Comparison of ENCODE assay signal across 8 cellular contexts in genomic region chr17:82876602-82877391, GRCh38. TPM values are rescaled to one million over a fixed set of nuclear protein-coding genes. Genes with fewer than 3 reads are reported as not detected.
DNase-seq lines count a peak whose midpoint lies in the region; ATAC-seq lines count a peak whose summit lies in the region.

No MANE protein-coding gene starts in this region.

- peak; percentile 29 for DNase-seq in DMS153 (lab: John Stamatoyannopoulos, UW)
- DNase-seq in NCI-H2196 treated with DMSO at 0.1 percent for 48 hours (lab: John Stamatoyannopoulos, UW; ENCODE audit: unreplicated experiment) = peak; percentile 66
- DNase-seq in cerebellum (ENCODE audit: low spot score) = peak; percentile 93
- peak; percentile 56 for DNase-seq in kidney tubule cell (ENCODE audit: low spot score)
- DNase-seq in stimulated activated naive CD8-positive, alpha-beta T cell treated with anti-CD3 and anti-CD28 coated beads, Interleukin-15, amount 100 ng/mL, for 72 hours = no peak
- DNase-seq in GDM1 (lab: John Stamatoyannopoulos, UW) = no peak

- no peaks in the 10 kb centered on the region for H3K9me3 Mint-ChIP-seq in stimulated activated naive CD8-positive, alpha-beta T cell treated with anti-CD3 and anti-CD28 coated beads, Interleukin-15, amount 100 ng/mL, for 72 hours

- peak overlapping the region in 1 of 2 donors; percentile 28 for H3K4me3 Mint-ChIP-seq in stimulated activated naive CD8-positive, alpha-beta T cell treated with anti-CD3 and anti-CD28 coated beads, Interleukin-15, amount 100 ng/mL, for 72 hours

- H3K27ac Mint-ChIP-seq in stimulated activated naive CD8-positive, alpha-beta T cell treated with anti-CD3 and anti-CD28 coated beads, Interleukin-15, amount 100 ng/mL, for 72 hours = peak overlapping the region in 1 of 2 donors; percentile 43

- H3K27me3 Mint-ChIP-seq in stimulated activated naive CD8-positive, alpha-beta T cell treated with anti-CD3 and anti-CD28 coated beads, Interleukin-15, amount 100 ng/mL, for 72 hours = no peaks in the 10 kb centered on the region

- H3K4me1 Mint-ChIP-seq in stimulated activated naive CD8-positive, alpha-beta T cell treated with anti-CD3 and anti-CD28 coated beads, Interleukin-15, amount 100 ng/mL, for 72 hours = peaks cover 72% of the 10 kb centered on the region

- peak; percentile 34 for ATAC-seq in stimulated activated naive CD8-positive, alpha-beta T cell treated with anti-CD3 and anti-CD28 coated beads, Interleukin-15, amount 100 ng/mL, for 72 hours
- ATAC-seq in GM21390 (IDR thresholded peaks at IDR 0.05; ENCODE audit: unreplicated experiment) = no peak
- ATAC-seq in GM18498 (IDR thresholded peaks at IDR 0.05; ENCODE audit: unreplicated experiment) = no peak

RNA-seq across cellular contexts. Expression of gene ZNF750, which starts 37.0 kb away (rescaled TPM):
- total RNA-seq in cerebellum = not detected

Comparison
In these comparisons a context has a peak if more than half of its experiments do, and no peak if none do; other contexts are left out.
1. DNase-seq: peak in DMS153 (single experiment), NCI-H2196 treated with DMSO at 0.1 percent for 48 hours (single experiment), cerebellum (single experiment) and kidney tubule cell (single experiment); none in stimulated activated naive CD8-positive, alpha-beta T cell treated with anti-CD3 and anti-CD28 coated beads, Interleukin-15, amount 100 ng/mL, for 72 hours (0 of 2) and GDM1 (single experiment).